Comparison of ENCODE assay signal across 1 cellular context in genomic region chr15:85472349-85472748, GRCh38.
TF ChIP-seq lines count a peak whose summit lies in the region.

No MANE protein-coding gene starts in this region.

TF ChIP-seq in IMR-90, 13 proteins besides CTCF, POLR2A, EP300 and RAD21 (continued from another document):
- no peak for TF ChIP-seq FOS (IDR thresholded peaks at IDR 0.05; ENCODE audit: low read depth, low read length)
- TF ChIP-seq MAFK (IDR thresholded peaks at IDR 0.05; ENCODE audit: low read depth, low read length) = no peak
- TF ChIP-seq RFX5 (IDR thresholded peaks at IDR 0.05; ENCODE audit: low read depth, low read length) = no peak
- TF ChIP-seq CHD1 (IDR thresholded peaks at IDR 0.05; ENCODE audit: low read depth, low read length) = no peak
TF ChIP-seq in IMR-90: peak in this region for 0.
